Comparison of ENCODE assay signal across 15 cellular contexts in genomic region chr15:88238618-88239430, GRCh38. TPM values are rescaled to one million over a fixed set of nuclear protein-coding genes. Genes with fewer than 3 reads are reported as not detected.
DNase-seq lines count a peak whose midpoint lies in the region; ATAC-seq and TF ChIP-seq lines count a peak whose summit lies in the region.
"Had no signal": no experiment of that assay in that cellular context is flagged by ENCODE, and none has a peak within 500 bp of the region (broad histone marks: within the 10 kb centered on the region; RNA-seq: fewer than 3 reads in every experiment).

No MANE protein-coding gene starts in this region.

- no peaks in the 10 kb centered on the region for H3K9me3 Mint-ChIP-seq in activated T-cell treated with anti-CD3 and anti-CD28 coated beads, Interleukin-2, amount 50 U/mL, for 72 hours
- H3K9me3 Mint-ChIP-seq: natural killer cell had no signal

- 56% methylated on average over 8 of the region's 8 CpGs for WGBS in hepatocyte (ENCODE audit: low lambda C conversion rate, missing lambda C conversion rate)

- intact Hi-C loops in upper lobe of right lung (cut with DNase I): no loop called here

- no peak for ATAC-seq in activated T-cell treated with anti-CD3 and anti-CD28 coated beads, Interleukin-2, amount 50 U/mL, for 72 hours (replicated peaks in 1 of 2)
- ATAC-seq in upper lobe of right lung: no peak
- ATAC-seq: HepG2, natural killer cell had no signal

- H3K4me1 Mint-ChIP-seq in activated T-cell treated with anti-CD3 and anti-CD28 coated beads, Interleukin-2, amount 50 U/mL, for 72 hours (ENCODE audit: low read depth): no peaks in the 10 kb centered on the region
- H3K4me1 Mint-ChIP-seq: natural killer cell had no signal

- H3K27me3 ChIP-seq in hepatocyte (no peaks in the 10 kb centered on the region), upper lobe of right lung (no peaks in the 10 kb centered on the region)
- H3K27me3 ChIP-seq: esophagus squamous epithelium had no signal

- DNase-seq in activated T-cell treated with anti-CD3 and anti-CD28 coated beads, Interleukin-2, amount 50 U/mL, for 72 hours: no peak
- no peak for DNase-seq in activated T-cell treated with anti-CD3 and anti-CD28 coated beads, Interleukin-2, amount 50 U/mL, for 1 hour
- peak; percentile 67 for DNase-seq in astrocyte of the hippocampus (ENCODE audit: low read depth, low spot score)
- peak; percentile 62 for DNase-seq in hepatocyte (ENCODE audit: low spot score)
- DNase-seq in upper lobe of right lung: peak; percentile 22
- DNase-seq in NCI-H1048 (lab: John Stamatoyannopoulos, UW): no peak
- DNase-seq in T-helper 1 cell: no peak
- no peak for DNase-seq in NCI-H748 treated with DMSO at 0.1 percent for 48 hours (lab: John Stamatoyannopoulos, UW)
- DNase-seq: activated CD4-positive, alpha-beta T cell treated with anti-CD3 and anti-CD28 coated beads, Interleukin-2, amount 50 U/mL, for 1 hour; activated effector memory CD4-positive, alpha-beta T cell treated with Interleukin-2 at 50 U/mL for 16 hours; esophagus squamous epithelium; natural killer cell; small intestine had no signal

- no peaks in the 10 kb centered on the region for H3K36me3 Mint-ChIP-seq in activated T-cell treated with anti-CD3 and anti-CD28 coated beads, Interleukin-2, amount 50 U/mL, for 72 hours (ENCODE audit: insufficient read depth in 2 of 2)
- H3K36me3 Mint-ChIP-seq: natural killer cell had no signal

- H3K4me3 ChIP-seq in hepatocyte (no peak overlapping the region), upper lobe of right lung (no peak overlapping the region)
- H3K4me3 ChIP-seq: esophagus squamous epithelium had no signal

- no peak overlapping the region for H2AFZ ChIP-seq in hepatocyte

- H3K9me3 ChIP-seq in hepatocyte (ENCODE audit: low read depth) (no peaks in the 10 kb centered on the region), upper lobe of right lung (no peaks in the 10 kb centered on the region)
- H3K9me3 ChIP-seq: esophagus squamous epithelium had no signal

- H3K4me1 ChIP-seq in hepatocyte (ENCODE audit: insufficient read depth) (no peaks in the 10 kb centered on the region), upper lobe of right lung (peaks cover 6% of the 10 kb centered on the region)
- H3K4me1 ChIP-seq: esophagus squamous epithelium had no signal

- H3K4me2 ChIP-seq in hepatocyte: no peak overlapping the region

- H3K36me3 ChIP-seq in hepatocyte (replicated peaks; ENCODE audit: insufficient read depth, low read depth) (no peaks in the 10 kb centered on the region), upper lobe of right lung (no peaks in the 10 kb centered on the region)
- H3K36me3 ChIP-seq: esophagus squamous epithelium had no signal

- no peaks in the 10 kb centered on the region for H4K20me1 ChIP-seq in hepatocyte (ENCODE audit: insufficient read depth, poor library complexity, severe bottlenecking)

- peak overlapping the region; percentile 41 for H3K27ac Mint-ChIP-seq in activated T-cell treated with anti-CD3 and anti-CD28 coated beads, Interleukin-2, amount 50 U/mL, for 72 hours
- H3K27ac Mint-ChIP-seq: natural killer cell had no signal

- H3K27me3 Mint-ChIP-seq in activated T-cell treated with anti-CD3 and anti-CD28 coated beads, Interleukin-2, amount 50 U/mL, for 72 hours (ENCODE audit: low read depth): peaks cover 19% of the 10 kb centered on the region

- no peaks in the 10 kb centered on the region for H3K79me2 ChIP-seq in hepatocyte

- no peak overlapping the region for H3K4me3 Mint-ChIP-seq in activated T-cell treated with anti-CD3 and anti-CD28 coated beads, Interleukin-2, amount 50 U/mL, for 72 hours
- H3K4me3 Mint-ChIP-seq: natural killer cell had no signal

- no peak for TF ChIP-seq CTCF in hepatocyte (IDR thresholded peaks at IDR 0.05; ENCODE audit: poor library complexity)
- TF ChIP-seq CTCF in upper lobe of right lung (IDR thresholded peaks at IDR 0.05): no peak

- H3K27ac ChIP-seq in hepatocyte (peak overlapping the region; percentile 79), upper lobe of right lung (no peak overlapping the region)
- H3K27ac ChIP-seq: 22Rv1 had no signal

- no peaks in the 10 kb centered on the region for H3K9me2 ChIP-seq in hepatocyte (replicated peaks; ENCODE audit: insufficient read depth)

RNA-seq across cellular contexts. Expression of gene NTRK3, which starts 17.7 kb away (rescaled TPM):
- 1 to 10 TPM; 4.2 to 8.9 TPM for total RNA-seq in activated T-cell treated with anti-CD3 and anti-CD28 coated beads, Interleukin-2, amount 50 U/mL, for 72 hours
- total RNA-seq in hepatocyte (3.6 and 4.9 TPM in 2 replicates), upper lobe of right lung (2.8 TPM)
- polyA plus RNA-seq in hepatocyte: 3.0 and 5.6 TPM in 2 replicates
- total RNA-seq: HepG2, natural killer cell had no signal
- polyA plus RNA-seq: HepG2 had no signal

Comparison
In these comparisons a context has a peak if more than half of its experiments do, and no peak if none do; other contexts are left out.
1. DNase-seq: peak in astrocyte of the hippocampus (single experiment), hepatocyte (single experiment) and upper lobe of right lung (single experiment); none in activated T-cell treated with anti-CD3 and anti-CD28 coated beads, Interleukin-2, amount 50 U/mL, for 72 hours (0 of 2), activated T-cell treated with anti-CD3 and anti-CD28 coated beads, Interleukin-2, amount 50 U/mL, for 1 hour (single experiment), NCI-H1048 (single experiment), T-helper 1 cell (0 of 5) and NCI-H748 treated with DMSO at 0.1 percent for 48 hours (single experiment).